Comparison of ENCODE assay signal across 8 cellular contexts in genomic region chr11:6603287-6604080, GRCh38. TPM values are rescaled to one million over a fixed set of nuclear protein-coding genes. Genes with fewer than 3 reads are reported as not detected.
DNase-seq lines count a peak whose midpoint lies in the region; ATAC-seq, FAIRE-seq and TF ChIP-seq lines count a peak whose summit lies in the region.

Gene ILK, plus strand, starts transcription at chr11:6603774. Its CDS starts 498 bp downstream, at chr11:6604272.
Gene RRP8, minus strand, starts transcription at chr11:6603616. Its CDS starts 114 bp downstream, at chr11:6603502.

- POLR2A ChIA-PET in activated naive CD8-positive, alpha-beta T cell treated with anti-CD3 and anti-CD28 coated beads, Interleukin-2, amount 10 ng/mL, durations not matched to agents 7 days and 5 days (lab: Charles Lee), result interaction anchor here (0.7 to 9.4 kb wide), 19 partner anchors 8 to 143 kb away, joined by 3 to 95 read pairs (median 4); partner anchors contain the start of genes ARFIP2, MRPL17, TAF10 and TIMM10B

- TF ChIP-seq POLR2A in GM10847 (IDR thresholded peaks at IDR 0.05; ENCODE audit: extremely low read depth, insufficient read length) (peak; percentile 57), thyroid gland (IDR thresholded peaks at IDR 0.05) (peak; percentile 33 to 83)

- TF ChIP-seq CTCF in pancreas (IDR thresholded peaks at IDR 0.05), result no peak
- peak in 3 of 6 experiments; percentile 14 to 36 (median 31) for TF ChIP-seq CTCF in thyroid gland (IDR thresholded peaks at IDR 0.05)

- H3K4me3 Mint-ChIP-seq in activated naive CD8-positive, alpha-beta T cell treated with anti-CD3 and anti-CD28 coated beads, Interleukin-2, amount 10 ng/mL, durations not matched to agents 7 days and 5 days, result no peak within 1 kb of the TSS

- H3K9me3 Mint-ChIP-seq in activated naive CD8-positive, alpha-beta T cell treated with anti-CD3 and anti-CD28 coated beads, Interleukin-2, amount 10 ng/mL, durations not matched to agents 7 days and 5 days, result no peaks in the 10 kb centered on the region

- H3K27ac Mint-ChIP-seq in activated naive CD8-positive, alpha-beta T cell treated with anti-CD3 and anti-CD28 coated beads, Interleukin-2, amount 10 ng/mL, durations not matched to agents 7 days and 5 days, result no peak within 1 kb of the TSS

- no peaks in the 10 kb centered on the region for H3K9me3 ChIP-seq in pancreas
- no peaks in the 10 kb centered on the region for H3K9me3 ChIP-seq in thyroid gland

- no peak for FAIRE-seq in pancreas (lab: Jason Lieb, UNC)

- peaks cover 0 to 21% (median 17%) of the 10 kb centered on the region in 3 donors for H3K36me3 ChIP-seq in pancreas
- peaks cover 31 to 35% of the 10 kb centered on the region in 2 donors for H3K36me3 ChIP-seq in thyroid gland

- H3K4me3 ChIP-seq in pancreas, result peak within 1 kb of the TSS; percentile 63 to 93 (median 81)
- peak within 1 kb of the TSS; percentile 78 to 91 (median 89) for H3K4me3 ChIP-seq in thyroid gland (replicated peaks in 1 of 3)

- H3K4me1 Mint-ChIP-seq in activated naive CD8-positive, alpha-beta T cell treated with anti-CD3 and anti-CD28 coated beads, Interleukin-2, amount 10 ng/mL, durations not matched to agents 7 days and 5 days, result peaks cover 35% of the 10 kb centered on the region

- DNase-seq in NCI-H1092 (lab: John Stamatoyannopoulos, UW) (peak; percentile 89), SKM-1 treated with dmso at 0.1 percent for 144 hours (lab: John Stamatoyannopoulos, UW; ENCODE audit: unreplicated experiment) (peak; percentile 87), head of caudate nucleus (peak; percentile 76 to 97 (median 93)), pancreas (peak; percentile 90 to 95 (median 91)), thyroid gland (peak; percentile 92 to 94)
- peak; percentile 90 for DNase-seq in activated naive CD8-positive, alpha-beta T cell treated with anti-CD3 and anti-CD28 coated beads, Interleukin-2, amount 10 ng/mL, durations not matched to agents 7 days and 5 days

- H3K4me1 ChIP-seq in pancreas, result peaks cover 17 to 48% (median 23%) of the 10 kb centered on the region in 3 donors
- H3K4me1 ChIP-seq in thyroid gland, result peaks cover 32 to 47% of the 10 kb centered on the region in 2 donors

- WGBS in pancreas, 2 donors, result 0% methylated on average over 60 to 72 of the region's 72 CpGs
- WGBS in thyroid gland, 2 donors, result 0 to 1% methylated on average over 41 to 42 of the region's 72 CpGs

- H3K27me3 ChIP-seq in pancreas (no peaks in the 10 kb centered on the region), thyroid gland (no peaks in the 10 kb centered on the region)

- ATAC-seq in HG02588 (IDR thresholded peaks at IDR 0.05; ENCODE audit: unreplicated experiment) (peak; percentile 77), pancreas (peak; percentile 90 to 94 (median 92))
- ATAC-seq in activated naive CD8-positive, alpha-beta T cell treated with anti-CD3 and anti-CD28 coated beads, Interleukin-2, amount 10 ng/mL, durations not matched to agents 7 days and 5 days (ENCODE audit: low read depth), result peak; percentile 75

- intact Hi-C loops in head of caudate nucleus (cut with DNase I) (loop anchor here (2.0 kb wide), 1 partner anchor 79 kb away; the partner anchor contains the start of gene MRPL17), pancreas (cut with DNase I) (no loop called here), thyroid gland (cut with DNase I) (loop anchor here (5.0 kb wide), 1 partner anchor 79 kb away; the partner anchor contains the start of gene MRPL17)

- no peaks in the 10 kb centered on the region for H3K27me3 Mint-ChIP-seq in activated naive CD8-positive, alpha-beta T cell treated with anti-CD3 and anti-CD28 coated beads, Interleukin-2, amount 10 ng/mL, durations not matched to agents 7 days and 5 days

- H3K27ac ChIP-seq in pancreas, result peak within 1 kb of the TSS; percentile 77 to 93 (median 83)
- H3K27ac ChIP-seq in thyroid gland, result peak within 1 kb of the TSS; percentile 85 to 92 (median 91)

- peaks cover 18% of the 10 kb centered on the region for H3K36me3 Mint-ChIP-seq in activated naive CD8-positive, alpha-beta T cell treated with anti-CD3 and anti-CD28 coated beads, Interleukin-2, amount 10 ng/mL, durations not matched to agents 7 days and 5 days

RNA-seq across cellular contexts. Expression of gene ILK, which starts in this region (rescaled TPM):
- total RNA-seq in activated naive CD8-positive, alpha-beta T cell treated with anti-CD3 and anti-CD28 coated beads, Interleukin-2, amount 10 ng/mL, durations not matched to agents 7 days and 5 days, result 100 to 1,000 TPM; 195 to 207 TPM
- total RNA-seq in pancreas (10 to 100 TPM; 47.9 to 90.0 (median 67.4) TPM), thyroid gland (100 to 1,000 TPM; 101 to 144 (median 121) TPM)
- 100 to 1,000 TPM in 1 of 2 donors, 10 to 100 TPM in 1; 98.5 to 137 TPM for polyA plus RNA-seq in pancreas

RNA-seq across cellular contexts. Expression of gene RRP8, which starts in this region (rescaled TPM):
- total RNA-seq in activated naive CD8-positive, alpha-beta T cell treated with anti-CD3 and anti-CD28 coated beads, Interleukin-2, amount 10 ng/mL, durations not matched to agents 7 days and 5 days, result 10 to 100 TPM; 31.7 to 34.4 TPM
- total RNA-seq in pancreas, result 10 to 100 TPM in 2 of 6 donors, 1 to 10 TPM in 4; 6.3 to 15.0 (median 8.7) TPM
- polyA plus RNA-seq in pancreas, result 10 to 100 TPM; 16.6 to 25.0 TPM
- 10 to 100 TPM; 12.9 to 36.7 (median 18.8) TPM for total RNA-seq in thyroid gland

Comparison
In these comparisons a context has a peak if more than half of its experiments do, and no peak if none do; other contexts are left out.
1. Peak in every context shown above with its lines: DNase-seq, ATAC-seq, H3K4me3 ChIP-seq and H3K27ac ChIP-seq.
2. intact Hi-C loops: an anchor here in head of caudate nucleus (2.0 kb wide) and thyroid gland (5.0 kb wide); none called in pancreas.